Comparison of ENCODE assay signal across 23 cellular contexts in genomic region chr7:101560856-101561255, GRCh38.
A peak's percentile ranks its signal among the peaks of the same experiment; 100 is the strongest.
DNase-seq lines count a peak whose midpoint lies in the region; ATAC-seq, FAIRE-seq and TF ChIP-seq lines count a peak whose summit lies in the region.
"Had no signal": no experiment of that assay in that cellular context is flagged by ENCODE, and none has a peak within 500 bp of the region (broad histone marks: within the 10 kb centered on the region; RNA-seq: fewer than 3 reads in every experiment).

No MANE protein-coding gene starts in this region.

- no peak for FAIRE-seq in HTR-8/SVneo (lab: Jason Lieb, UNC)
- FAIRE-seq: D721Med, GM12891 had no signal

- no peak overlapping the region for H3K4me3 ChIP-seq in coronary artery
- H3K4me3 ChIP-seq in mucosa of descending colon = no peak overlapping the region
- H3K4me3 ChIP-seq: BLaER1, SJCRH30 had no signal

- DNase-seq in activated CD8-positive, alpha-beta memory T cell treated with anti-CD3 and anti-CD28 coated beads, Interleukin-2, amount 50 U/mL, for 48 hours = peak; percentile 26
- DNase-seq in activated CD8-positive, alpha-beta memory T cell treated with anti-CD3 and anti-CD28 coated beads, Interleukin-2, amount 50 U/mL, for 4 hours = no peak
- DNase-seq in coronary artery (ENCODE audit: low spot score) (peak; percentile 67), mucosa of descending colon (no peak), HTR-8/SVneo (ENCODE audit: insufficient read length, low spot score) (no peak), GM19240 (ENCODE audit: insufficient read length, low spot score) (no peak), NCI-H226 (no peak)
- DNase-seq: CD8-positive, alpha-beta T cell; DMS79; IMR-90; NCI-H1417; NCI-H1930; NCI-H2171; NCI-H510A; NCI-H774; PC-3; SJCRH30 had no signal

- ATAC-seq in mucosa of descending colon = peak; percentile 34
- no peak for ATAC-seq in GM19395 (IDR thresholded peaks at IDR 0.05; ENCODE audit: unreplicated experiment)
- ATAC-seq: CD8-positive, alpha-beta T cell; PC-3 had no signal

- no peaks in the 10 kb centered on the region for H3K9me3 ChIP-seq in mucosa of descending colon
- H3K9me3 ChIP-seq: SJCRH30 had no signal

- H3K36me3 ChIP-seq in mucosa of descending colon (ENCODE audit: low read depth) = no peaks in the 10 kb centered on the region
- H3K36me3 ChIP-seq: BLaER1, SJCRH30 had no signal

- no peak overlapping the region for H3K27ac ChIP-seq in coronary artery
- H3K27ac ChIP-seq: 22Rv1, BLaER1, RWPE1, SJCRH30 had no signal

- H3K4me1 ChIP-seq in mucosa of descending colon (ENCODE audit: low read depth) = no peaks in the 10 kb centered on the region
- H3K4me1 ChIP-seq: BLaER1, SJCRH30 had no signal

- TF ChIP-seq CTCF in coronary artery (IDR thresholded peaks at IDR 0.05) (no peak), mucosa of descending colon (IDR thresholded peaks at IDR 0.05) (no peak)

- intact Hi-C loops in mucosa of descending colon (cut with DNase I, micrococcal nuclease) = no loop called here

Comparison
In these comparisons a context has a peak if more than half of its experiments do, and no peak if none do; other contexts are left out.
1. DNase-seq: peak in activated CD8-positive, alpha-beta memory T cell treated with anti-CD3 and anti-CD28 coated beads, Interleukin-2, amount 50 U/mL, for 48 hours (single experiment) and coronary artery (single experiment); none in activated CD8-positive, alpha-beta memory T cell treated with anti-CD3 and anti-CD28 coated beads, Interleukin-2, amount 50 U/mL, for 4 hours (single experiment), mucosa of descending colon (0 of 3), HTR-8/SVneo (single experiment), GM19240 (single experiment) and NCI-H226 (single experiment).